In genomic region chr10:28326516-28327493, GRCh38 we compare ENCODE assay signal across 2 cellular contexts.
TF ChIP-seq lines count a peak whose summit lies in the region.

No MANE protein-coding gene starts in this region.

TF ChIP-seq in HEK293, 187 proteins besides CTCF, POLR2A, EP300 and RAD21 (continued from another document):
- TF ChIP-seq ZNF692 (tag by site-specific recombination; IDR thresholded peaks at IDR 0.05) (peak; percentile 62), ZBTB20 (tag by site-specific recombination; IDR thresholded peaks at IDR 0.05) (peak; percentile 73)

TF ChIP-seq in K562, 482 proteins besides CTCF, POLR2A, EP300 and RAD21 (continued from another document):
- TF ChIP-seq PBX2 (CRISPR knock-in tag; IDR thresholded peaks at IDR 0.05; ENCODE audit: low read depth): no peak
- TF ChIP-seq PBX2 (tag; conservative IDR thresholded peaks at IDR 0.05; ENCODE audit: low read depth): peak; percentile 67
